Comparison of ENCODE assay signal across 8 cellular contexts in genomic region chr7:108497082-108497725, GRCh38. TPM values are rescaled to one million over a fixed set of nuclear protein-coding genes. Genes with fewer than 3 reads are reported as not detected.
DNase-seq lines count a peak whose midpoint lies in the region; ATAC-seq and TF ChIP-seq lines count a peak whose summit lies in the region.

No MANE protein-coding gene starts in this region.

- TF ChIP-seq EP300 in esophagus muscularis mucosa (IDR thresholded peaks at IDR 0.05) = no peak

- peaks cover 10 to 60% (median 45%) of the 10 kb centered on the region in 4 donors for H3K36me3 ChIP-seq in esophagus muscularis mucosa
- no peaks in the 10 kb centered on the region for H3K36me3 ChIP-seq in neural progenitor cell

- peaks cover 7% of the 10 kb centered on the region for H3K36me3 Mint-ChIP-seq in neural progenitor cell

- peak; percentile 92 for ATAC-seq in GM18517 (IDR thresholded peaks at IDR 0.05; ENCODE audit: unreplicated experiment)
- ATAC-seq in HG03342 (IDR thresholded peaks at IDR 0.05; ENCODE audit: unreplicated experiment) = peak; percentile 81
- no peak for ATAC-seq in GM19397 (IDR thresholded peaks at IDR 0.05; ENCODE audit: unreplicated experiment)

- H3K4me3 Mint-ChIP-seq in neural progenitor cell = no peak overlapping the region

- H3K4me3 ChIP-seq in esophagus muscularis mucosa (no peak overlapping the region), neural progenitor cell (no peak overlapping the region)

- H3K9me3 ChIP-seq in esophagus muscularis mucosa (no peaks in the 10 kb centered on the region), neural progenitor cell (ENCODE audit: low read depth) (no peaks in the 10 kb centered on the region)

- H3K9ac ChIP-seq in neural progenitor cell = no peak overlapping the region

- WGBS in esophagus muscularis mucosa = 85% methylated on average over 3 of the region's 3 CpGs

- H3K27ac ChIP-seq in esophagus muscularis mucosa (replicated peaks in 1 of 4) (no peak overlapping the region), neural progenitor cell (no peak overlapping the region)

- intact Hi-C loops in esophagus muscularis mucosa (cut with DNase I) = loop anchor here (5.0 kb wide), 1 partner anchor 315 kb away; no protein-coding TSS in a partner anchor

- H3K4me2 ChIP-seq in neural progenitor cell = no peak overlapping the region

- H4K20me1 ChIP-seq in neural progenitor cell (ENCODE audit: low read depth) = peaks cover 3% of the 10 kb centered on the region

- no peaks in the 10 kb centered on the region for H3K4me1 Mint-ChIP-seq in neural progenitor cell

- H3K4me1 ChIP-seq in esophagus muscularis mucosa (no peaks in the 10 kb centered on the region), neural progenitor cell (no peaks in the 10 kb centered on the region)

- no peaks in the 10 kb centered on the region for H3K79me2 ChIP-seq in neural progenitor cell (ENCODE audit: low read depth)

- no peak for TF ChIP-seq POLR2A in esophagus muscularis mucosa (IDR thresholded peaks at IDR 0.05; ENCODE audit: low read depth)

- TF ChIP-seq CTCF in esophagus muscularis mucosa (IDR thresholded peaks at IDR 0.05) = peak; percentile 69 to 84 (median 73)
- TF ChIP-seq CTCF in neural progenitor cell (IDR thresholded peaks at IDR 0.05) = peak; percentile 92

- peaks cover 10% of the 10 kb centered on the region for H3F3A ChIP-seq in neural progenitor cell (ENCODE audit: low read depth)

- DNase-seq in AG20443 (ENCODE audit: low spot score) (peak; percentile 54), NCI-H345 treated with DMSO at 0.1 percent for 48 hours (lab: John Stamatoyannopoulos, UW; ENCODE audit: unreplicated experiment) (peak; percentile 26), esophagus muscularis mucosa (ENCODE audit: extremely low spot score) (no peak), neural progenitor cell (ENCODE audit: low spot score) (peak; percentile 62)
- DNase-seq in activated CD4-positive, alpha-beta T cell treated with anti-CD3 and anti-CD28 coated beads for 48 hours = peak; percentile 57

- H3K9me3 Mint-ChIP-seq in neural progenitor cell = no peaks in the 10 kb centered on the region

- no peak overlapping the region for H3K27ac Mint-ChIP-seq in neural progenitor cell

- H3K27me3 Mint-ChIP-seq in neural progenitor cell (ENCODE audit: insufficient read depth, low read depth) = no peaks in the 10 kb centered on the region

- H3K27me3 ChIP-seq in esophagus muscularis mucosa = no peaks in the 10 kb centered on the region
- H3K27me3 ChIP-seq in neural progenitor cell = no peaks in the 10 kb centered on the region

- no peak overlapping the region for H2AFZ ChIP-seq in neural progenitor cell (replicated peaks)

RNA-seq across cellular contexts. Expression of gene PNPLA8, which starts 28.7 kb away (rescaled TPM):
- total RNA-seq in esophagus muscularis mucosa (10 to 100 TPM; 21.2 to 48.7 (median 32.6) TPM), neural progenitor cell (ENCODE audit: low replicate concordance) (21.7 and 33.4 TPM in 2 replicates)

RNA-seq across cellular contexts. Expression of gene NRCAM, which starts 41.0 kb away (rescaled TPM):
- 1 to 10 TPM; 2.9 to 5.2 (median 3.3) TPM for total RNA-seq in esophagus muscularis mucosa
- total RNA-seq in neural progenitor cell (ENCODE audit: low replicate concordance) = 37.2 and 104 TPM in 2 replicates
